Comparison of ENCODE assay signal across 11 cellular contexts in the genomic region with DNA sequence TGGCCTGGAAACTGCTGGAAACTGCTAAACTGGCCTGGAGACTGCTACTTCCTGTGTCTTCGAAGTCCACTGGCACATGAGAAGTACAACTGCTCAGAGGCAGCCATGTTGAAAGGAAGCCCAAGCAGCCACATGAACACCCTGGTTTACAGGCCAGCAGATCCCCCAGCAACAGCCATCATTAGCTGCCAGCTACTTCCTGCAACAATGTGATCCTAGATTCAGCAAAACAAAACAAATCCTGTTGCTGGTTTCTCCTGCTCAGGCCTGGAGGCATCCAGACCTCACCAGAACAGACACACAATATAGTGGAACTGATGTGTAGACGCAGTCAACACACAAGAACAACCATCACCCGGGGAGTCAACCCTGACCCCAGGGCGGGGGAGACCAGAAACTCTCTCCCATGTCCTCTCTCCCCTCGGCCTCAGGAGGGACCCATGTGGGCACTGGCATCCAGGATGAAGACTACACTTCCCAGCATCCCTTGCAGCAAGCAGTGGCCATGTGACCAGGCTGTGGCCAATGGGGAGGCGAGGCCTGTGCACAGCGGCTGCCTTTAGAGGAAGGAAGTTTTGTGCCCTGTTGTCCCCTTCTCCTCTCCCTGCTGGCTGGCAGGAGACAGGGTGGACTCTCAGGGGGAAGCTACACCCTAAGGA. TPM values are rescaled to one million over a fixed set of nuclear protein-coding genes. Genes with fewer than 3 reads are reported as not detected.
DNase-seq lines count a peak whose midpoint lies in the region; ATAC-seq lines count a peak whose summit lies in the region.
"Had no signal": no experiment of that assay in that cellular context is flagged by ENCODE, and none has a peak within 500 bp of the region (broad histone marks: within the 10 kb centered on the region; RNA-seq: fewer than 3 reads in every experiment).

No MANE protein-coding gene starts in this region.

- peaks cover 7% of the 10 kb centered on the region for H3K36me3 Mint-ChIP-seq in activated CD4-positive, alpha-beta memory T cell treated with anti-CD3 and anti-CD28 coated beads, Interleukin-2, amount 10 ng/mL, durations not matched to agents 7 days and 5 days (ENCODE audit: low read depth)
- peaks cover 0 to 5% (median 0%) of the 10 kb centered on the region in 5 donors for H3K36me3 Mint-ChIP-seq in naive thymus-derived CD4-positive, alpha-beta T cell
- H3K36me3 Mint-ChIP-seq: brain had no signal

- H3K9me3 ChIP-seq in Karpas-422 (ENCODE audit: low read length): no peaks in the 10 kb centered on the region
- peaks cover 0 to 10% (median 0%) of the 10 kb centered on the region in 3 experiments for H3K9me3 ChIP-seq in naive thymus-derived CD4-positive, alpha-beta T cell (ENCODE audit: control insufficient read depth in 2 of 3, low read length in 3 of 3)

- H3K9me3 Mint-ChIP-seq in activated CD4-positive, alpha-beta memory T cell treated with anti-CD3 and anti-CD28 coated beads, Interleukin-2, amount 10 ng/mL, durations not matched to agents 7 days and 5 days: peaks cover 12% of the 10 kb centered on the region
- peaks cover 0 to 11% (median 5%) of the 10 kb centered on the region in 11 donors for H3K9me3 Mint-ChIP-seq in naive thymus-derived CD4-positive, alpha-beta T cell

- H3K36me3 ChIP-seq in Karpas-422 (ENCODE audit: insufficient read depth, low read length): peaks cover 5% of the 10 kb centered on the region; the same call in 1 of the 2 replicates
- H3K36me3 ChIP-seq in naive thymus-derived CD4-positive, alpha-beta T cell (ENCODE audit: control insufficient read depth in 2 of 3, insufficient read depth in 3 of 3, low read length in 3 of 3): no peaks in the 10 kb centered on the region

- H3K27ac Mint-ChIP-seq in activated CD4-positive, alpha-beta memory T cell treated with anti-CD3 and anti-CD28 coated beads, Interleukin-2, amount 10 ng/mL, durations not matched to agents 7 days and 5 days: no peak overlapping the region
- H3K27ac Mint-ChIP-seq in naive thymus-derived CD4-positive, alpha-beta T cell: no peak overlapping the region
- H3K27ac Mint-ChIP-seq: brain had no signal

- H3K9ac ChIP-seq in Karpas-422 (ENCODE audit: low read length): peak overlapping the region; percentile 10; the same call in 1 of the 2 replicates

- CTCF ChIA-PET in activated CD4-positive, alpha-beta memory T cell treated with anti-CD3 and anti-CD28 coated beads, Interleukin-2, amount 10 ng/mL, durations not matched to agents 7 days and 5 days (lab: Charles Lee): no interaction called here
- CTCF ChIA-PET in naive thymus-derived CD4-positive, alpha-beta T cell (lab: Charles Lee): no interaction called here

- H3K79me2 ChIP-seq in Karpas-422 (ENCODE audit: low read length): no peaks in the 10 kb centered on the region

- POLR2A ChIA-PET in activated CD4-positive, alpha-beta memory T cell treated with anti-CD3 and anti-CD28 coated beads, Interleukin-2, amount 10 ng/mL, durations not matched to agents 7 days and 5 days (lab: Charles Lee): interaction anchor here (1.9 kb wide), 1 partner anchor 12 kb away, joined by 4 read pairs; no protein-coding TSS in a partner anchor
- POLR2A ChIA-PET in naive thymus-derived CD4-positive, alpha-beta T cell (lab: Charles Lee): no interaction called here

- peaks cover 8% of the 10 kb centered on the region for H3K4me1 Mint-ChIP-seq in activated CD4-positive, alpha-beta memory T cell treated with anti-CD3 and anti-CD28 coated beads, Interleukin-2, amount 10 ng/mL, durations not matched to agents 7 days and 5 days
- H3K4me1 Mint-ChIP-seq in naive thymus-derived CD4-positive, alpha-beta T cell: peaks cover 0 to 6% (median 3%) of the 10 kb centered on the region in 7 donors
- H3K4me1 Mint-ChIP-seq: brain had no signal

- no peaks in the 10 kb centered on the region for H4K20me1 ChIP-seq in Karpas-422 (ENCODE audit: insufficient read depth, low read depth, low read length)

- peak overlapping the region; percentile 14; the same call in 1 of the 2 replicates for H3K4me3 ChIP-seq in Karpas-422 (ENCODE audit: low read length)
- H3K4me3 ChIP-seq in naive thymus-derived CD4-positive, alpha-beta T cell (ENCODE audit: low read length): no peak overlapping the region

- H3K4me1 ChIP-seq in Karpas-422 (ENCODE audit: low read length): 0 out of 2 replicates have a peak, but pooled peaks cover 6% of the 10 kb centered on the region
- no peaks in the 10 kb centered on the region for H3K4me1 ChIP-seq in naive thymus-derived CD4-positive, alpha-beta T cell (ENCODE audit: control insufficient read depth in 2 of 2, insufficient read depth in 2 of 2, low read length in 2 of 2)

- no peak overlapping the region for H3K4me3 Mint-ChIP-seq in activated CD4-positive, alpha-beta memory T cell treated with anti-CD3 and anti-CD28 coated beads, Interleukin-2, amount 10 ng/mL, durations not matched to agents 7 days and 5 days
- H3K4me3 Mint-ChIP-seq in naive thymus-derived CD4-positive, alpha-beta T cell: no peak overlapping the region
- H3K4me3 Mint-ChIP-seq: brain had no signal

- H3K9me2 ChIP-seq in Karpas-422 (replicated peaks; ENCODE audit: insufficient read depth, low read length): no peaks in the 10 kb centered on the region

- no peak overlapping the region for H3K4me2 ChIP-seq in Karpas-422 (ENCODE audit: low read depth, low read length, poor library complexity, severe bottlenecking)

- intact Hi-C loops in naive thymus-derived CD4-positive, alpha-beta T cell (cut with micrococcal nuclease): no loop called here

- peak; percentile 54 for ATAC-seq in naive thymus-derived CD4-positive, alpha-beta T cell
- no peak for ATAC-seq in HG02884 (IDR thresholded peaks at IDR 0.05; ENCODE audit: unreplicated experiment)

- no peak overlapping the region for H3K27ac ChIP-seq in Karpas-422 (ENCODE audit: low read length)
- H3K27ac ChIP-seq in naive thymus-derived CD4-positive, alpha-beta T cell (ENCODE audit: low read depth, low read length): no peak overlapping the region

- H2AFZ ChIP-seq in Karpas-422 (ENCODE audit: low read length): peak overlapping the region; percentile 97

- DNase-seq in NCI-H2029 (lab: John Stamatoyannopoulos, UW) (peak; percentile 17), NCI-H2029 treated with DMSO at 0.1 percent for 48 hours (lab: John Stamatoyannopoulos, UW) (no peak), Karpas-422 (peak; percentile 89), ureter (ENCODE audit: low spot score) (no peak), NCI-H1105 treated with DMSO at 0.1 percent for 48 hours (lab: John Stamatoyannopoulos, UW) (no peak)
- DNase-seq in activated CD4-positive, alpha-beta memory T cell treated with anti-CD3 and anti-CD28 coated beads, Interleukin-2, amount 10 ng/mL, durations not matched to agents 7 days and 5 days: peak; percentile 29
- no peak for DNase-seq in naive thymus-derived CD4-positive, alpha-beta T cell
- DNase-seq: ACHN, left cardiac atrium had no signal

- no peaks in the 10 kb centered on the region for H3K27me3 ChIP-seq in Karpas-422 (ENCODE audit: low read length)
- H3K27me3 ChIP-seq in naive thymus-derived CD4-positive, alpha-beta T cell (ENCODE audit: control insufficient read depth in 2 of 2, insufficient read depth in 2 of 2, low read length in 2 of 2): no peaks in the 10 kb centered on the region

- peaks cover 14% of the 10 kb centered on the region for H3K27me3 Mint-ChIP-seq in activated CD4-positive, alpha-beta memory T cell treated with anti-CD3 and anti-CD28 coated beads, Interleukin-2, amount 10 ng/mL, durations not matched to agents 7 days and 5 days
- peaks cover 5 to 14% (median 13%) of the 10 kb centered on the region in 5 donors for H3K27me3 Mint-ChIP-seq in naive thymus-derived CD4-positive, alpha-beta T cell

RNA-seq across cellular contexts. Expression of gene LCN15, which starts 9.2 kb away (rescaled TPM):
- total RNA-seq in Karpas-422 (2014; rRNA removed; shearing (Covaris generic); ENCODE audit: low replicate concordance): not detected in 2 replicates
- total RNA-seq in activated CD4-positive, alpha-beta memory T cell treated with anti-CD3 and anti-CD28 coated beads, Interleukin-2, amount 10 ng/mL, durations not matched to agents 7 days and 5 days: not detected
- total RNA-seq in naive thymus-derived CD4-positive, alpha-beta T cell: not detected
- polyA plus RNA-seq in naive thymus-derived CD4-positive, alpha-beta T cell: not detected
- total RNA-seq in ureter: not detected

RNA-seq across cellular contexts. Expression of gene LCN8, which starts 15.5 kb away (rescaled TPM):
- not detected in 2 replicates for total RNA-seq in Karpas-422 (2014; rRNA removed; shearing (Covaris generic); ENCODE audit: low replicate concordance)
- not detected for total RNA-seq in activated CD4-positive, alpha-beta memory T cell treated with anti-CD3 and anti-CD28 coated beads, Interleukin-2, amount 10 ng/mL, durations not matched to agents 7 days and 5 days
- under 1 TPM in 1 of 5 experiments, not detected in 4; 0.83 TPM for total RNA-seq in naive thymus-derived CD4-positive, alpha-beta T cell
- polyA plus RNA-seq in naive thymus-derived CD4-positive, alpha-beta T cell: not detected
- not detected for total RNA-seq in ureter
- total RNA-seq: left cardiac atrium had no signal

RNA-seq across cellular contexts. Expression of gene TMEM141, which starts 17.6 kb away (rescaled TPM):
- 20.5 and 61.8 TPM in 2 replicates for total RNA-seq in Karpas-422 (2014; rRNA removed; shearing (Covaris generic); ENCODE audit: low replicate concordance)
- total RNA-seq in activated CD4-positive, alpha-beta memory T cell treated with anti-CD3 and anti-CD28 coated beads, Interleukin-2, amount 10 ng/mL, durations not matched to agents 7 days and 5 days: 10 to 100 TPM; 39.6 to 42.9 TPM
- 10 to 100 TPM; 27.2 to 54.9 (median 36.2) TPM for total RNA-seq in naive thymus-derived CD4-positive, alpha-beta T cell
- polyA plus RNA-seq in naive thymus-derived CD4-positive, alpha-beta T cell: 10 to 100 TPM; 28.2 to 30.6 TPM
- 80.8 TPM for total RNA-seq in ureter

RNA-seq across cellular contexts. Expression of gene CCDC183, which starts 22.6 kb away (rescaled TPM):
- total RNA-seq in Karpas-422 (2014; rRNA removed; shearing (Covaris generic); ENCODE audit: low replicate concordance): 1.6 TPM in 1 of 2 replicates, not detected in the other
- 1 to 10 TPM in 1 of 2 experiments, under 1 TPM in 1; 0.96 to 1.4 TPM for total RNA-seq in activated CD4-positive, alpha-beta memory T cell treated with anti-CD3 and anti-CD28 coated beads, Interleukin-2, amount 10 ng/mL, durations not matched to agents 7 days and 5 days
- 1 to 10 TPM in 4 of 5 experiments, under 1 TPM in 1; 0.36 to 6.6 (median 3.0) TPM for total RNA-seq in naive thymus-derived CD4-positive, alpha-beta T cell
- under 1 TPM; 0.35 to 0.62 TPM for polyA plus RNA-seq in naive thymus-derived CD4-positive, alpha-beta T cell
- 0.18 TPM for total RNA-seq in ureter

RNA-seq across cellular contexts. Expression of gene LCN6, which starts 25.2 kb away (rescaled TPM):
- not detected in 2 replicates for total RNA-seq in Karpas-422 (2014; rRNA removed; shearing (Covaris generic); ENCODE audit: low replicate concordance)
- total RNA-seq in activated CD4-positive, alpha-beta memory T cell treated with anti-CD3 and anti-CD28 coated beads, Interleukin-2, amount 10 ng/mL, durations not matched to agents 7 days and 5 days: under 1 TPM in 1 of 2 experiments, not detected in 1; 0.40 TPM
- not detected for total RNA-seq in naive thymus-derived CD4-positive, alpha-beta T cell
- not detected for polyA plus RNA-seq in naive thymus-derived CD4-positive, alpha-beta T cell
- total RNA-seq in ureter: 62.8 TPM

Comparison
In these comparisons a context has a peak if more than half of its experiments do, and no peak if none do; other contexts are left out.
1. DNase-seq: peak in NCI-H2029 (single experiment), Karpas-422 (single experiment) and activated CD4-positive, alpha-beta memory T cell treated with anti-CD3 and anti-CD28 coated beads, Interleukin-2, amount 10 ng/mL, durations not matched to agents 7 days and 5 days (single experiment); none in NCI-H2029 treated with DMSO at 0.1 percent for 48 hours (single experiment), naive thymus-derived CD4-positive, alpha-beta T cell (0 of 9), ureter (single experiment) and NCI-H1105 treated with DMSO at 0.1 percent for 48 hours (single experiment).